In the genomic region with DNA sequence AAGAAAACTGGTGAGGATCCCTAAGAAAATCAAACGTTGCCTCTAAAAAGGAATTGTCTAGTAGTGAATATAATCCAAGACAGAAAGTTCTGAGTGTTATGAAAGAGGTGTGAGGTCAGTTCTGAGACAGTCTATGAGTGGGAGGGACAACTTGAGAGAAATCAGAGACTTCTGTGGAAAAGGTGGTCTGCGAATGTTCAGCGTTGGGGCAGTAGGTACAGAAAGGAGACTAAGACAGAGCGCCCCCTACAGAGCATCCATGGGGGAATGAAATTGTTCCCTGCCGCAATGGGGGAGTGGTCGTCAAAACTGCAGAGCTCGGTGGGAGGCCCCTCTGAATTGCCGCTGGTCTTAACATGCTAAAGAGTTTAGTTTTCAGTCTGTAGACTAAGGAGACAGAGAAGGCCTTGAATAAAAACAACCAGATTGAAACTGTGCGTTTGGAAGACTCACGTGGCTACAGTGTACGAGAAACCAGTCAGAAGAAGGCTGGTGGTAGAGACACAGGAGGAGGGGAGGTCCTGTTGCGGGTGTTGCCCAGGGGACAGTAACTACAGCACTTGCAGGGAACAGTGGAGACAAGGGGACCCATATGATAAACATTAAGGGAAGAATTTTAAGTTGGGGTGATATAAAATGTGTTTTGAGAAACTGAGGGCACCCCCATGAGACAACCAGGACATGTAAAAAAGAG, we compare ENCODE assay signal across 12 cellular contexts. TPM values are rescaled to one million over a fixed set of nuclear protein-coding genes. Genes with fewer than 3 reads are reported as not detected.
A peak's percentile ranks its signal among the peaks of the same experiment; 100 is the strongest.
DNase-seq lines count a peak whose midpoint lies in the region; ATAC-seq and TF ChIP-seq lines count a peak whose summit lies in the region.
"Had no signal": no experiment of that assay in that cellular context is flagged by ENCODE, and none has a peak within 500 bp of the region (broad histone marks: within the 10 kb centered on the region; RNA-seq: fewer than 3 reads in every experiment).

No MANE protein-coding gene starts in this region.

- TF ChIP-seq CTCF in C4-2B (conservative IDR thresholded peaks at IDR 0.05) (peak; percentile 50), brain (conservative IDR thresholded peaks at IDR 0.05) (peak; percentile 18 to 62)

- no peaks in the 10 kb centered on the region for H3K27me3 ChIP-seq in H7 (ENCODE audit: control insufficient read depth, insufficient read depth, low read length)

- no peaks in the 10 kb centered on the region for H3K27me3 Mint-ChIP-seq in brain

- H3K4me3 ChIP-seq in H7 (ENCODE audit: insufficient read depth, low read depth, low read length) = no peak overlapping the region; the same call in 1 of the 2 replicates
- H3K4me3 ChIP-seq: skin epidermis had no signal

- H3K4me3 Mint-ChIP-seq in brain = no peak overlapping the region

- ATAC-seq in HG03442 (IDR thresholded peaks at IDR 0.05; ENCODE audit: unreplicated experiment) (no peak), HG03439 (IDR thresholded peaks at IDR 0.05; ENCODE audit: unreplicated experiment) (no peak)
- no peak for ATAC-seq in activated naive CD4-positive, alpha-beta T cell treated with anti-CD3 and anti-CD28 coated beads, Interleukin-2, amount 50 U/mL, for 72 hours

- DNase-seq in H7 (peak; percentile 72), islet precursor cell (peak; percentile 66), HuH-7.5 (ENCODE audit: low spot score) (no peak)
- no peak for DNase-seq in activated naive CD4-positive, alpha-beta T cell treated with anti-CD3 and anti-CD28 coated beads, Interleukin-2, amount 50 U/mL, for 72 hours (ENCODE audit: low spot score in 2 of 2)
- DNase-seq: activated gamma-delta T cell; NCI-H748 treated with DMSO at 0.1 percent for 48 hours; stimulated activated naive CD4-positive, alpha-beta T cell had no signal

- peaks cover 6% of the 10 kb centered on the region for H3K4me1 Mint-ChIP-seq in brain

- no peaks in the 10 kb centered on the region for H3K36me3 ChIP-seq in H7 (replicated peaks; ENCODE audit: control insufficient read depth, insufficient read depth, low read length)

- H3K9me3 Mint-ChIP-seq in brain = no peaks in the 10 kb centered on the region
- H3K9me3 Mint-ChIP-seq in activated naive CD4-positive, alpha-beta T cell treated with anti-CD3 and anti-CD28 coated beads, Interleukin-2, amount 50 U/mL, for 72 hours = no peaks in the 10 kb centered on the region

- H3K36me3 Mint-ChIP-seq in brain = peaks cover 11% of the 10 kb centered on the region
- peaks cover 0 to 2% of the 10 kb centered on the region in 2 donors for H3K36me3 Mint-ChIP-seq in activated naive CD4-positive, alpha-beta T cell treated with anti-CD3 and anti-CD28 coated beads, Interleukin-2, amount 50 U/mL, for 72 hours

- no peak overlapping the region for H3K27ac Mint-ChIP-seq in brain
- no peak overlapping the region for H3K27ac Mint-ChIP-seq in activated naive CD4-positive, alpha-beta T cell treated with anti-CD3 and anti-CD28 coated beads, Interleukin-2, amount 50 U/mL, for 72 hours

- H3K27ac ChIP-seq in C4-2B = no peak overlapping the region
- H3K27ac ChIP-seq: skin epidermis had no signal

RNA-seq across cellular contexts. Expression of a gene that starts 6.9 kb away (rescaled TPM):
- total RNA-seq in H7 (2014; rRNA removed; shearing (Covaris generic)) = 16.4 and 20.7 TPM in 2 replicates
- 26.3 TPM for polyA plus RNA-seq in brain (ENCODE audit: insufficient read depth, low read depth, low replicate concordance)
- 10 to 100 TPM; 31.7 to 37.9 TPM for total RNA-seq in activated naive CD4-positive, alpha-beta T cell treated with anti-CD3 and anti-CD28 coated beads, Interleukin-2, amount 50 U/mL, for 72 hours

Comparison
In these comparisons a context has a peak if more than half of its experiments do, and no peak if none do; other contexts are left out.
1. DNase-seq: peak in H7 (single experiment) and islet precursor cell (single experiment); none in HuH-7.5 (single experiment) and activated naive CD4-positive, alpha-beta T cell treated with anti-CD3 and anti-CD28 coated beads, Interleukin-2, amount 50 U/mL, for 72 hours (0 of 2).